ENCODE assay signal across 24 cellular contexts in the genomic region with DNA sequence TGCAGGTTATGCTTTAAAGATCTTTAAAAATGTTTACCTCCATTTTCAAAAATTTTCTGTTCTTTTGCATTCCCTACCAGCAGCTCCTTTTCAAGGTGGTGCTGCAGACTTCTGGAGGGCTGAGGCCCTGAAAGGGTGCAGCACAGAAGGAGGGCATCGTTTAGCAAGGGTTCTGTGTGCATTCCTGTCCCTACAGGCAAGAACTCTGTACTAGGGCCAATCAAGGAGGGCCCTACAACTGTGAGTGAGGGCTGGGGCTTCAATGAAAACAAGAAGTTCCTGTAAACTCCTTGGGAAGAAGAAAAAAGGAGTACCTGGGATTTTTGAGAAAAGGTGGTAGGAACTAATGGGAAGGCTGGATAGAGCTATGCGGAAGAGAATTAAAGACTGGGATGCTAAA.
"Had no signal": no experiment of that assay in that cellular context is flagged by ENCODE, and none has a peak within 500 bp of the region (broad histone marks: within the 10 kb centered on the region; RNA-seq: fewer than 3 reads in every experiment).

No MANE protein-coding gene starts in this region.

- H3K36me3 Mint-ChIP-seq: natural killer cell; stimulated activated naive B cell treated with anti-CD40 and anti-IgM and Interleukin-4, amounts not matched to agents 10 μg/mL and 1 μg/mL and 100 μg/mL, for 72 hours had no signal

- H3K9ac ChIP-seq: parathyroid adenoma had no signal

- H3K9me3 ChIP-seq: esophagus squamous epithelium, lower lobe of right lung, right lobe of liver, suprapubic skin, transverse colon, upper lobe of right lung, uterus had no signal

- H3K4me3 ChIP-seq: coronary artery, esophagus squamous epithelium, heart right ventricle, lower lobe of right lung, right lobe of liver, suprapubic skin, transverse colon, upper lobe of right lung, uterus had no signal

- H3K36me3 ChIP-seq: esophagus squamous epithelium, heart right ventricle, lower lobe of right lung, right lobe of liver, suprapubic skin, transverse colon, upper lobe of right lung, uterus had no signal

- H3K27ac Mint-ChIP-seq: natural killer cell; progenitor cell of endocrine pancreas; stimulated activated naive B cell treated with anti-CD40 and anti-IgM and Interleukin-4, amounts not matched to agents 10 μg/mL and 1 μg/mL and 100 μg/mL, for 72 hours; stimulated activated naive CD8-positive, alpha-beta T cell treated with anti-CD3 and anti-CD28 coated beads, Interleukin-15, Interleukin-2, amounts not matched to agents 100 ng/mL and 50 ng/mL, for 24 hours had no signal

- DNase-seq: dermis blood vessel endothelial cell; effector memory CD4-positive, alpha-beta T cell; erythroblast; esophagus squamous epithelium; glutamatergic neuron; heart right ventricle; hippocampal formation; left ventricle myocardium superior; lower lobe of right lung; natural killer cell; right lobe of liver; small intestine; stimulated activated CD4-positive, alpha-beta T cell treated with anti-CD3 and anti-CD28 coated beads, Interleukin-15, amount 100 ng/mL, for 24 hours; stimulated activated CD4-positive, alpha-beta T cell treated with anti-CD3 and anti-CD28 coated beads, Interleukin-2, amount 100 ng/mL, for 48 hours; stimulated activated naive B cell treated with anti-CD40 and anti-IgM and Interleukin-4, amounts not matched to agents 10 μg/mL and 1 μg/mL and 100 μg/mL, for 72 hours; transverse colon; upper lobe of right lung; uterus had no signal

- H3K4me3 Mint-ChIP-seq: natural killer cell; neural crest cell; stimulated activated naive B cell treated with anti-CD40 and anti-IgM and Interleukin-4, amounts not matched to agents 10 μg/mL and 1 μg/mL and 100 μg/mL, for 72 hours; stimulated activated naive CD8-positive, alpha-beta T cell treated with anti-CD3 and anti-CD28 coated beads, Interleukin-15, Interleukin-2, amounts not matched to agents 100 ng/mL and 50 ng/mL, for 24 hours had no signal

- H3K27me3 Mint-ChIP-seq: progenitor cell of endocrine pancreas had no signal

- H3K79me2 ChIP-seq: parathyroid adenoma had no signal

- H3K27ac ChIP-seq: coronary artery, esophagus squamous epithelium, heart right ventricle, lower lobe of right lung, parathyroid adenoma, right lobe of liver, suprapubic skin, transverse colon, upper lobe of right lung, uterus had no signal

- H3K4me1 ChIP-seq: esophagus squamous epithelium, heart right ventricle, lower lobe of right lung, parathyroid adenoma, right lobe of liver, suprapubic skin, transverse colon, upper lobe of right lung, uterus had no signal

- H3K9me3 Mint-ChIP-seq: natural killer cell; stimulated activated naive CD8-positive, alpha-beta T cell treated with anti-CD3 and anti-CD28 coated beads, Interleukin-15, Interleukin-2, amounts not matched to agents 100 ng/mL and 50 ng/mL, for 24 hours had no signal

- H2AFZ ChIP-seq: parathyroid adenoma had no signal

- H3K27me3 ChIP-seq: esophagus squamous epithelium, right lobe of liver, suprapubic skin, transverse colon, upper lobe of right lung, uterus had no signal

- H3K4me1 Mint-ChIP-seq: natural killer cell; neural crest cell; stimulated activated naive B cell treated with anti-CD40 and anti-IgM and Interleukin-4, amounts not matched to agents 10 μg/mL and 1 μg/mL and 100 μg/mL, for 72 hours had no signal
